Comparison of ENCODE assay signal across 1 cellular context in the genomic region with DNA sequence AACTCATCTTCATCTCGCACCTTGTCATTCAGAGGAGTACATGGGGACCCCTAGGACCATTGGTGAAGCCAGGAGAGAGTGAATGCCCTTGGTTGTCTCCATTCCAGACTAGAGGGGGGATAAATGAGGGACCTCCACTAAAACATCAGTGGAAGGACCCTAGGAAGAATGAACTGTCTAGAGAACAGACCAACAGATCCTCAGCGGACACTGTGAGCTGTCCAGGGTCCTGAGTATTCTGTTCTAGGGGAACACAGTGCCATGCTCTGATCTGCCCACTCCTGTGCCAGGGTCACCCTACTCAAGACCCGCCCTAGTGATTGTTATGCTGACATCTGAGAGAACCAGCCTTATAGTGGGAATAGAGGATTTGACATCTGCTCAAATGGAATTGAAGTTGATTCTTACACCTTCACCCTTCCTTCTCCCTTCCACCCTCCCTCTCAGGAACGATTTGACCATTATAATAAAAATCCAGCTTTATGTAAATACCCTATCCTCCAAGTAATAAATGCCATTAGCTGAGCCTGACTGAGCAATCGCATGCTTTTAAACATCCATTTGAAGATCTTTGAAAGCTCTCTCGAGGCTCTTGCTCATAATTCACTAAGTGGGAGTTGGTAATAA.
TF ChIP-seq lines count a peak whose summit lies in the region.

No MANE protein-coding gene starts in this region.

TF ChIP-seq in HepG2, 621 proteins besides CTCF, POLR2A, EP300 and RAD21 (continued from another document and continues in another):
- no peak for TF ChIP-seq ZNF678 (CRISPR knock-in tag; IDR thresholded peaks at IDR 0.05)
- TF ChIP-seq ZNF598 (CRISPR knock-in tag; IDR thresholded peaks at IDR 0.05; ENCODE audit: borderline replicate concordance) = no peak
- peak; percentile 61; the same call in 1 of the 2 replicates for TF ChIP-seq NCOA2 (CRISPR knock-in tag; IDR thresholded peaks at IDR 0.05)
- peak; percentile 41; the same call in 1 of the 2 replicates for TF ChIP-seq ZNF263 (CRISPR knock-in tag; IDR thresholded peaks at IDR 0.05)
- TF ChIP-seq GPN1 (CRISPR knock-in tag; IDR thresholded peaks at IDR 0.05; ENCODE audit: borderline replicate concordance) = no peak
- no peak for TF ChIP-seq KMT2B (CRISPR knock-in tag; IDR thresholded peaks at IDR 0.05)
- no peak for TF ChIP-seq AGO2 (optimal IDR thresholded peaks at IDR 0.05; ENCODE audit: low read depth, low read length)
- TF ChIP-seq KLF9 (CRISPR knock-in tag; IDR thresholded peaks at IDR 0.05; ENCODE audit: low read depth) = no peak
- TF ChIP-seq FOXM1 (CRISPR knock-in tag; IDR thresholded peaks at IDR 0.05) = no peak
- no peak for TF ChIP-seq PCBP2 (optimal IDR thresholded peaks at IDR 0.05; ENCODE audit: low read depth, low read length, poor library complexity, severe bottlenecking)
- peak; percentile 97 for TF ChIP-seq TSC22D2 (CRISPR knock-in tag; IDR thresholded peaks at IDR 0.05; ENCODE audit: borderline replicate concordance)
- peak; percentile 49; the same call in 1 of the 2 replicates for TF ChIP-seq SALL1 (CRISPR knock-in tag; IDR thresholded peaks at IDR 0.05)
- no peak for TF ChIP-seq GTF3A (CRISPR knock-in tag; conservative IDR thresholded peaks at IDR 0.05)
- TF ChIP-seq CENPX (CRISPR knock-in tag; IDR thresholded peaks at IDR 0.05) = no peak
- TF ChIP-seq REL (CRISPR knock-in tag; conservative IDR thresholded peaks at IDR 0.05) = no peak
- TF ChIP-seq PLRG1 (conservative IDR thresholded peaks at IDR 0.05) = no peak
- peak; percentile 65; the same call in 1 of the 2 replicates for TF ChIP-seq HOXA5 (CRISPR knock-in tag; IDR thresholded peaks at IDR 0.05)
- no peak for TF ChIP-seq ZNF367 (CRISPR knock-in tag; IDR thresholded peaks at IDR 0.05; ENCODE audit: borderline replicate concordance)
- TF ChIP-seq, protein P1, sequence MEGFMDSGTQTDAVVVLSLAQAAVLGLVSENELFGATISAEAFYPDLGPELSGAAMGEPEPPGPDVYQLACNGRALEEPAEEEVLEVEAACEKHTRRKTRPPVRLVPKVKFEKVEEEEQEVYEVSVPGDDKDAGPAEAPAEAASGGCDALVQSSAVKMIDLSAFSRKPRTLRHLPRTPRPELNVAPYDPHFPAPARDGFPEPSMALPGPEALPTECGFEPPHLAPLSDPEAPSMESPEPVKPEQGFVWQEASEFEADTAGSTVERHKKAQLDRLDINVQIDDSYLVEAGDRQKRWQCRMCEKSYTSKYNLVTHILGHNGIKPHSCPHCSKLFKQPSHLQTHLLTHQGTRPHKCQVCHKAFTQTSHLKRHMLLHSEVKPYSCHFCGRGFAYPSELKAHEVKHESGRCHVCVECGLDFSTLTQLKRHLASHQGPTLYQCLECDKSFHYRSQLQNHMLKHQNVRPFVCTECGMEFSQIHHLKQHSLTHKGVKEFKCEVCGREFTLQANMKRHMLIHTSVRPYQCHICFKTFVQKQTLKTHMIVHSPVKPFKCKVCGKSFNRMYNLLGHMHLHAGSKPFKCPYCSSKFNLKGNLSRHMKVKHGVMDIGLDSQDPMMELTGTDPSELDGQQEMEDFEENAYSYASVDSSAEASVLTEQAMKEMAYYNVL (CRISPR knock-in tag; IDR thresholded peaks at IDR 0.05; ENCODE audit: borderline replicate concordance) = no peak
- TF ChIP-seq ZNF788 (CRISPR knock-in tag; IDR thresholded peaks at IDR 0.05; ENCODE audit: borderline replicate concordance) = no peak
- TF ChIP-seq, protein P2, sequence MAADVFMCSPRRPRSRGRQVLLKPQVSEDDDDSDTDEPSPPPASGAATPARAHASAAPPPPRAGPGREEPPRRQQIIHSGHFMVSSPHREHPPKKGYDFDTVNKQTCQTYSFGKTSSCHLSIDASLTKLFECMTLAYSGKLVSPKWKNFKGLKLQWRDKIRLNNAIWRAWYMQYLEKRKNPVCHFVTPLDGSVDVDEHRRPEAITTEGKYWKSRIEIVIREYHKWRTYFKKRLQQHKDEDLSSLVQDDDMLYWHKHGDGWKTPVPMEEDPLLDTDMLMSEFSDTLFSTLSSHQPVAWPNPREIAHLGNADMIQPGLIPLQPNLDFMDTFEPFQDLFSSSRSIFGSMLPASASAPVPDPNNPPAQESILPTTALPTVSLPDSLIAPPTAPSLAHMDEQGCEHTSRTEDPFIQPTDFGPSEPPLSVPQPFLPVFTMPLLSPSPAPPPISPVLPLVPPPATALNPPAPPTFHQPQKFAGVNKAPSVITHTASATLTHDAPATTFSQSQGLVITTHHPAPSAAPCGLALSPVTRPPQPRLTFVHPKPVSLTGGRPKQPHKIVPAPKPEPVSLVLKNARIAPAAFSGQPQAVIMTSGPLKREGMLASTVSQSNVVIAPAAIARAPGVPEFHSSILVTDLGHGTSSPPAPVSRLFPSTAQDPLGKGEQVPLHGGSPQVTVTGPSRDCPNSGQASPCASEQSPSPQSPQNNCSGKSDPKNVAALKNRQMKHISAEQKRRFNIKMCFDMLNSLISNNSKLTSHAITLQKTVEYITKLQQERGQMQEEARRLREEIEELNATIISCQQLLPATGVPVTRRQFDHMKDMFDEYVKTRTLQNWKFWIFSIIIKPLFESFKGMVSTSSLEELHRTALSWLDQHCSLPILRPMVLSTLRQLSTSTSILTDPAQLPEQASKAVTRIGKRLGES (CRISPR knock-in tag; IDR thresholded peaks at IDR 0.05; ENCODE audit: borderline replicate concordance) = no peak
- TF ChIP-seq ZFP82 (CRISPR knock-in tag; IDR thresholded peaks at IDR 0.05; ENCODE audit: borderline replicate concordance) = no peak
- TF ChIP-seq, protein P3, sequence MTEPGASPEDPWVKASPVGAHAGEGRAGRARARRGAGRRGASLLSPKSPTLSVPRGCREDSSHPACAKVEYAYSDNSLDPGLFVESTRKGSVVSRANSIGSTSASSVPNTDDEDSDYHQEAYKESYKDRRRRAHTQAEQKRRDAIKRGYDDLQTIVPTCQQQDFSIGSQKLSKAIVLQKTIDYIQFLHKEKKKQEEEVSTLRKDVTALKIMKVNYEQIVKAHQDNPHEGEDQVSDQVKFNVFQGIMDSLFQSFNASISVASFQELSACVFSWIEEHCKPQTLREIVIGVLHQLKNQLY (CRISPR knock-in tag; IDR thresholded peaks at IDR 0.05) = no peak
- TF ChIP-seq KLF16 (CRISPR knock-in tag; IDR thresholded peaks at IDR 0.05) = peak in 1 of 2 experiments; percentile 89; a peak in 2 of 4 replicates
- TF ChIP-seq, protein P4, sequence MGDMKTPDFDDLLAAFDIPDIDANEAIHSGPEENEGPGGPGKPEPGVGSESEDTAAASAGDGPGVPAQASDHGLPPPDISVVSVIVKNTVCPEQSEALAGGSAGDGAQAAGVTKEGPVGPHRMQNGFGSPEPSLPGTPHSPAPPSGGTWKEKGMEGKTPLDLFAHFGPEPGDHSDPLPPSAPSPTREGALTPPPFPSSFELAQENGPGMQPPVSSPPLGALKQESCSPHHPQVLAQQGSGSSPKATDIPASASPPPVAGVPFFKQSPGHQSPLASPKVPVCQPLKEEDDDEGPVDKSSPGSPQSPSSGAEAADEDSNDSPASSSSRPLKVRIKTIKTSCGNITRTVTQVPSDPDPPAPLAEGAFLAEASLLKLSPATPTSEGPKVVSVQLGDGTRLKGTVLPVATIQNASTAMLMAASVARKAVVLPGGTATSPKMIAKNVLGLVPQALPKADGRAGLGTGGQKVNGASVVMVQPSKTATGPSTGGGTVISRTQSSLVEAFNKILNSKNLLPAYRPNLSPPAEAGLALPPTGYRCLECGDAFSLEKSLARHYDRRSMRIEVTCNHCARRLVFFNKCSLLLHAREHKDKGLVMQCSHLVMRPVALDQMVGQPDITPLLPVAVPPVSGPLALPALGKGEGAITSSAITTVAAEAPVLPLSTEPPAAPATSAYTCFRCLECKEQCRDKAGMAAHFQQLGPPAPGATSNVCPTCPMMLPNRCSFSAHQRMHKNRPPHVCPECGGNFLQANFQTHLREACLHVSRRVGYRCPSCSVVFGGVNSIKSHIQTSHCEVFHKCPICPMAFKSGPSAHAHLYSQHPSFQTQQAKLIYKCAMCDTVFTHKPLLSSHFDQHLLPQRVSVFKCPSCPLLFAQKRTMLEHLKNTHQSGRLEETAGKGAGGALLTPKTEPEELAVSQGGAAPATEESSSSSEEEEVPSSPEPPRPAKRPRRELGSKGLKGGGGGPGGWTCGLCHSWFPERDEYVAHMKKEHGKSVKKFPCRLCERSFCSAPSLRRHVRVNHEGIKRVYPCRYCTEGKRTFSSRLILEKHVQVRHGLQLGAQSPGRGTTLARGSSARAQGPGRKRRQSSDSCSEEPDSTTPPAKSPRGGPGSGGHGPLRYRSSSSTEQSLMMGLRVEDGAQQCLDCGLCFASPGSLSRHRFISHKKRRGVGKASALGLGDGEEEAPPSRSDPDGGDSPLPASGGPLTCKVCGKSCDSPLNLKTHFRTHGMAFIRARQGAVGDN (CRISPR knock-in tag; IDR thresholded peaks at IDR 0.05) = no peak
- TF ChIP-seq ZNF264 (CRISPR knock-in tag; IDR thresholded peaks at IDR 0.05) = no peak
- TF ChIP-seq WIZ (CRISPR knock-in tag; IDR thresholded peaks at IDR 0.05) = peak; percentile 89; the same call in 1 of the 2 replicates
- TF ChIP-seq PHF20 (CRISPR knock-in tag; IDR thresholded peaks at IDR 0.05) = no peak
- no peak for TF ChIP-seq SMARCC2 (IDR thresholded peaks at IDR 0.05)
- no peak for TF ChIP-seq DNMT1 (CRISPR knock-in tag; IDR thresholded peaks at IDR 0.05)
- no peak for TF ChIP-seq ZNF720 (CRISPR knock-in tag; IDR thresholded peaks at IDR 0.05)
- TF ChIP-seq, protein P5, sequence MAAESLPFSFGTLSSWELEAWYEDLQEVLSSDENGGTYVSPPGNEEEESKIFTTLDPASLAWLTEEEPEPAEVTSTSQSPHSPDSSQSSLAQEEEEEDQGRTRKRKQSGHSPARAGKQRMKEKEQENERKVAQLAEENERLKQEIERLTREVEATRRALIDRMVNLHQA (CRISPR knock-in tag; IDR thresholded peaks at IDR 0.05) = no peak
- TF ChIP-seq, protein P6, sequence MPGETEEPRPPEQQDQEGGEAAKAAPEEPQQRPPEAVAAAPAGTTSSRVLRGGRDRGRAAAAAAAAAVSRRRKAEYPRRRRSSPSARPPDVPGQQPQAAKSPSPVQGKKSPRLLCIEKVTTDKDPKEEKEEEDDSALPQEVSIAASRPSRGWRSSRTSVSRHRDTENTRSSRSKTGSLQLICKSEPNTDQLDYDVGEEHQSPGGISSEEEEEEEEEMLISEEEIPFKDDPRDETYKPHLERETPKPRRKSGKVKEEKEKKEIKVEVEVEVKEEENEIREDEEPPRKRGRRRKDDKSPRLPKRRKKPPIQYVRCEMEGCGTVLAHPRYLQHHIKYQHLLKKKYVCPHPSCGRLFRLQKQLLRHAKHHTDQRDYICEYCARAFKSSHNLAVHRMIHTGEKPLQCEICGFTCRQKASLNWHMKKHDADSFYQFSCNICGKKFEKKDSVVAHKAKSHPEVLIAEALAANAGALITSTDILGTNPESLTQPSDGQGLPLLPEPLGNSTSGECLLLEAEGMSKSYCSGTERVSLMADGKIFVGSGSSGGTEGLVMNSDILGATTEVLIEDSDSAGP (CRISPR knock-in tag; IDR thresholded peaks at IDR 0.05; ENCODE audit: borderline replicate concordance) = no peak
- peak; percentile 46; the same call in 1 of the 2 replicates for TF ChIP-seq ZNF296 (CRISPR knock-in tag; conservative IDR thresholded peaks at IDR 0.05)
- TF ChIP-seq, protein P7, sequence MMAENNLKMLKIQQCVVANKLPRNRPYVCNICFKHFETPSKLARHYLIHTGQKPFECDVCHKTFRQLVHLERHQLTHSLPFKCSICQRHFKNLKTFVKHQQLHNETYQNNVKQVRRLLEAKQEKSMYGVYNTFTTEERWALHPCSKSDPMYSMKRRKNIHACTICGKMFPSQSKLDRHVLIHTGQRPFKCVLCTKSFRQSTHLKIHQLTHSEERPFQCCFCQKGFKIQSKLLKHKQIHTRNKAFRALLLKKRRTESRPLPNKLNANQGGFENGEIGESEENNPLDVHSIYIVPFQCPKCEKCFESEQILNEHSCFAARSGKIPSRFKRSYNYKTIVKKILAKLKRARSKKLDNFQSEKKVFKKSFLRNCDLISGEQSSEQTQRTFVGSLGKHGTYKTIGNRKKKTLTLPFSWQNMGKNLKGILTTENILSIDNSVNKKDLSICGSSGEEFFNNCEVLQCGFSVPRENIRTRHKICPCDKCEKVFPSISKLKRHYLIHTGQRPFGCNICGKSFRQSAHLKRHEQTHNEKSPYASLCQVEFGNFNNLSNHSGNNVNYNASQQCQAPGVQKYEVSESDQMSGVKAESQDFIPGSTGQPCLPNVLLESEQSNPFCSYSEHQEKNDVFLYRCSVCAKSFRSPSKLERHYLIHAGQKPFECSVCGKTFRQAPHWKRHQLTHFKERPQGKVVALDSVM (CRISPR knock-in tag; IDR thresholded peaks at IDR 0.05) = no peak
- TF ChIP-seq ZNF776 (CRISPR knock-in tag; IDR thresholded peaks at IDR 0.05) = no peak
- TF ChIP-seq STAT5B (CRISPR knock-in tag; IDR thresholded peaks at IDR 0.05) = no peak; the same call in 1 of the 2 replicates
- TF ChIP-seq SRSF4 (IDR thresholded peaks at IDR 0.05; ENCODE audit: low read depth, low read length, poor library complexity, severe bottlenecking) = no peak
- TF ChIP-seq, protein P8, sequence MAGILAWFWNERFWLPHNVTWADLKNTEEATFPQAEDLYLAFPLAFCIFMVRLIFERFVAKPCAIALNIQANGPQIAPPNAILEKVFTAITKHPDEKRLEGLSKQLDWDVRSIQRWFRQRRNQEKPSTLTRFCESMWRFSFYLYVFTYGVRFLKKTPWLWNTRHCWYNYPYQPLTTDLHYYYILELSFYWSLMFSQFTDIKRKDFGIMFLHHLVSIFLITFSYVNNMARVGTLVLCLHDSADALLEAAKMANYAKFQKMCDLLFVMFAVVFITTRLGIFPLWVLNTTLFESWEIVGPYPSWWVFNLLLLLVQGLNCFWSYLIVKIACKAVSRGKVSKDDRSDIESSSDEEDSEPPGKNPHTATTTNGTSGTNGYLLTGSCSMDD (CRISPR knock-in tag; IDR thresholded peaks at IDR 0.05) = no peak
- no peak for TF ChIP-seq DMAP1 (CRISPR knock-in tag; IDR thresholded peaks at IDR 0.05)
- 0 out of 2 replicates have a peak, but pooled peaks have one; percentile 40 for TF ChIP-seq ZNF563 (CRISPR knock-in tag; IDR thresholded peaks at IDR 0.05)
- TF ChIP-seq ZNF569 (CRISPR knock-in tag; IDR thresholded peaks at IDR 0.05; ENCODE audit: borderline replicate concordance) = no peak
